ENCODE assay signal across 8 cellular contexts in the genomic region with DNA sequence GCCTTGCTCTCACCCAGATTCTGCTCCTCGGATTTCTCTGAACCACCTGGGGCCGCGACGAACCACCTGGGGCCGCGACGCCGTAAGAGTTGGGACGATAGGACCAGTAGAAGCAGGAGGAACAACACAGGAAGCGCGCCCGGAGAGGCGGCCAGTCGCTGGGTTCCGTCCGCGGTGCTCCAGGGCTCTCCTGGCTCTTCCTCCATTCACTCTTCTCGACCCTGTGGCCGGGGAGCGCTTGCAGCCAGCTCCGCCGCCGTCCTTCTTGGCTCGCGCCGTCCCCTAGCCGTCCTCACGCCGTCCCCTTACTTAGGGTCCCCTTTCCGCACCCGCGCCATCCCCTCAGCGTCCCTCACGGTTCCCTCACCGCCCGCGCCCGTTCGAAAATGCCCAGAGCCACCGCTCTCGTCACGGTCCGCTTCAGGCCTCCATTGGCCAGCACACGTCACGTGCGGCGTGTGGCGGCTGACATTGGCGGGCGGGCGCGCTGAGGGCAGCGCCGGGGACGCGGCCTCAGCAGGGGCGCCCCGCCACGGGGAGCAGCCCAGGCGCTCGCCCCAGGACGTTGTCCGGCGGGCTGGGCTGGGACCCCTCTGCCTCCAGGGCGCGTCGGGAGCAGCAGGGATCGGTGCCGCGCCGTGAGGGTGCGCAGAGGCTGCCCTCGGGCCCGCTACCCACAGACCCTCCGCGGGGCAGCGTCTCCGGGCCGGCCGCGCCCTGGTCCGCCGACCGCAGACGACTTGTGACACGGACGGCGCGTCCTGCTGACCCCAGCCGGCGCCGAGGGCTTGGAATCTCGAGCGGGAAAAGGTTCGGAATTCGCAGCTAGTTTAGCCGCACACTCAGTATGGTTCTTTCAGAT. TPM values are rescaled to one million over a fixed set of nuclear protein-coding genes. Genes with fewer than 3 reads are reported as not detected.
DNase-seq lines count a peak whose midpoint lies in the region; ATAC-seq and TF ChIP-seq lines count a peak whose summit lies in the region.

No MANE protein-coding gene starts in this region.

- TF ChIP-seq POLR2A in testis (IDR thresholded peaks at IDR 0.05), result no peak

- DNase-seq in EL (peak; percentile 88), SHP77 (lab: John Stamatoyannopoulos, UW) (peak; percentile 77 to 86), globus pallidus (ENCODE audit: low spot score) (peak; percentile 85), occipital lobe (lab: John Stamatoyannopoulos, UW) (peak; percentile 84), testis (peak; percentile 91)
- peak; percentile 52 to 68 (median 56) for DNase-seq in activated naive CD4-positive, alpha-beta T cell (lab: John Stamatoyannopoulos, UW)

- no peaks in the 10 kb centered on the region for H3K27me3 ChIP-seq in testis

- no peak for TF ChIP-seq CTCF in testis (IDR thresholded peaks at IDR 0.05)

- H3K27ac ChIP-seq in KOPT-K1 (ENCODE audit: low read depth, low read length, poor library complexity, severe bottlenecking), result peak overlapping the region; percentile 83
- H3K27ac ChIP-seq in testis, result peak overlapping the region; percentile 69 to 86

- H3K9me3 ChIP-seq in KOPT-K1 (ENCODE audit: insufficient read depth, low read length, poor library complexity, severe bottlenecking) (peaks cover 8% of the 10 kb centered on the region), testis (no peaks in the 10 kb centered on the region)

- no peaks in the 10 kb centered on the region for H3K4me1 ChIP-seq in testis

- 0% methylated on average over 5 to 94 of the region's 97 CpGs for WGBS in testis, 2 donors

- H3K36me3 ChIP-seq in KOPT-K1 (ENCODE audit: insufficient read depth, low read length) (no peaks in the 10 kb centered on the region), testis (ENCODE audit: low read depth, missing control alignments) (no peaks in the 10 kb centered on the region)

- peak overlapping the region; percentile 74 to 78 for H3K4me3 ChIP-seq in testis

- peak; percentile 99 for ATAC-seq in GM21825 (IDR thresholded peaks at IDR 0.05; ENCODE audit: unreplicated experiment)

- intact Hi-C loops in testis (cut with DNase I; ENCODE audit: low total_unique reads), result no loop called here

RNA-seq across cellular contexts. Expression of a gene that starts 53.7 kb away (rescaled TPM):
- 20.0 TPM for total RNA-seq in occipital lobe
- 10 to 100 TPM; 32.3 to 35.0 TPM for total RNA-seq in testis
- 18.3 TPM for polyA plus RNA-seq in testis (ENCODE audit: insufficient read depth, low read depth, low replicate concordance)

Comparison
In these comparisons a context has a peak if more than half of its experiments do, and no peak if none do; other contexts are left out.
1. Peak in every context shown above with its lines: DNase-seq, ATAC-seq, H3K4me3 ChIP-seq and H3K27ac ChIP-seq.